ENCODE assay signal across 17 cellular contexts in genomic region chr9:80550181-80550580, GRCh38.
A peak's percentile ranks its signal among the peaks of the same experiment; 100 is the strongest.
DNase-seq lines count a peak whose midpoint lies in the region; ATAC-seq, FAIRE-seq and TF ChIP-seq lines count a peak whose summit lies in the region.
"Had no signal": no experiment of that assay in that cellular context is flagged by ENCODE, and none has a peak within 500 bp of the region (broad histone marks: within the 10 kb centered on the region; RNA-seq: fewer than 3 reads in every experiment).

No MANE protein-coding gene starts in this region.

- H3K4me3 ChIP-seq in choroid plexus epithelial cell (ENCODE audit: low read depth, low read length) (no peak overlapping the region), foreskin fibroblast (ENCODE audit: low read depth in 1 of 2, low read length in 2 of 2) (no peak overlapping the region)
- H3K4me3 ChIP-seq: BLaER1 had no signal

- peak; percentile 33 for FAIRE-seq in H54 (lab: Jason Lieb, UNC)
- FAIRE-seq: GM12891, GM18507 had no signal

- no peak for TF ChIP-seq POLR2A in H54 (IDR thresholded peaks at IDR 0.05; ENCODE audit: low read depth, low read length)

- no peak for TF ChIP-seq CTCF in choroid plexus epithelial cell (conservative IDR thresholded peaks at IDR 0.05; ENCODE audit: low read depth, low read length)
- no peak for TF ChIP-seq CTCF in foreskin fibroblast (IDR thresholded peaks at IDR 0.05; ENCODE audit: low read depth, low read length)

- ATAC-seq in HG03521 (IDR thresholded peaks at IDR 0.05; ENCODE audit: unreplicated experiment) = no peak
- ATAC-seq: HCT116 had no signal

- no peak for DNase-seq in H54 (ENCODE audit: insufficient read length, low spot score)
- DNase-seq in choroid plexus epithelial cell (ENCODE audit: low read depth) = peak; percentile 9
- DNase-seq in foreskin fibroblast = peak; percentile 24 to 70
- DNase-seq in activated CD8-positive, alpha-beta memory T cell treated with anti-CD3 and anti-CD28 coated beads for 24 hours = no peak
- no peak for DNase-seq in NCI-H345 (lab: John Stamatoyannopoulos, UW)
- DNase-seq: CD4-positive, alpha-beta T cell; CD8-positive, alpha-beta memory T cell; DMS 273 treated with DMSO at 0.1 percent for 48 hours; DMS79; GF-D8; GOT3; H7 had no signal

Comparison
In these comparisons a context has a peak if more than half of its experiments do, and no peak if none do; other contexts are left out.
1. DNase-seq: peak in choroid plexus epithelial cell (single experiment) and foreskin fibroblast (2 of 2); none in H54 (single experiment), activated CD8-positive, alpha-beta memory T cell treated with anti-CD3 and anti-CD28 coated beads for 24 hours (single experiment) and NCI-H345 (single experiment).